In genomic region chr7:138981332-138982203, GRCh38 we compare ENCODE assay signal across 7 cellular contexts. TPM values are rescaled to one million over a fixed set of nuclear protein-coding genes. Genes with fewer than 3 reads are reported as not detected.
A peak's percentile ranks its signal among the peaks of the same experiment; 100 is the strongest.
DNase-seq lines count a peak whose midpoint lies in the region; FAIRE-seq and TF ChIP-seq lines count a peak whose summit lies in the region.

TSS of gene KIAA1549 (minus strand) at chr7:138981389. CDS start at chr7:138981269, 120 bp downstream.

- DNase-seq in GM12891 (ENCODE audit: insufficient read length, low spot score), result peak; percentile 84
- DNase-seq in HFFc6, result peak; percentile 54
- peak; percentile 90 for DNase-seq in NB4 (ENCODE audit: low read depth)
- peak; percentile 34 for DNase-seq in cerebellum (ENCODE audit: low spot score)
- peak; percentile 40 for DNase-seq in kidney glomerular epithelial cell (lab: John Stamatoyannopoulos, UW)
- DNase-seq in stimulated activated CD4-positive, alpha-beta T cell treated with anti-CD3 and anti-CD28 coated beads, Interleukin-2, amount 100 ng/mL, for 24 hours, result peak; percentile 43 to 72

- peak within 1 kb of the TSS; percentile 75 for H3K4me3 ChIP-seq in NB4 (ENCODE audit: low read depth, low read length)

- peaks cover 4% of the 10 kb centered on the region; the same call in 1 of the 2 replicates for H3K9me3 Mint-ChIP-seq in HFFc6

- TF ChIP-seq CTCF in HFFc6 (IDR thresholded peaks at IDR 0.05) (no peak), NB4 (IDR thresholded peaks at IDR 0.05; ENCODE audit: low read depth, low read length) (no peak), VCaP (conservative IDR thresholded peaks at IDR 0.05) (peak; percentile 77)

- peaks cover 2% of the 10 kb centered on the region; the same call in 1 of the 2 replicates for H3K27me3 Mint-ChIP-seq in HFFc6 (ENCODE audit: insufficient read depth)

- H3K27ac ChIP-seq in VCaP, result peak within 1 kb of the TSS; percentile 91

- peaks cover 10% of the 10 kb centered on the region for H3K36me3 Mint-ChIP-seq in HFFc6 (ENCODE audit: low read depth)

- TF ChIP-seq POLR2A in GM12891 (IDR thresholded peaks at IDR 0.05; ENCODE audit: low read depth, low read length) (no peak), NB4 (IDR thresholded peaks at IDR 0.05; ENCODE audit: extremely low read depth, insufficient read length) (peak; percentile 17)

- peak within 1 kb of the TSS; percentile 91 for H3K4me3 Mint-ChIP-seq in HFFc6

- FAIRE-seq in GM12891 (lab: Jason Lieb, UNC), result peak; percentile 26

- H3K4me1 Mint-ChIP-seq in HFFc6 (ENCODE audit: low read depth), result peaks cover 39% of the 10 kb centered on the region

- peak within 1 kb of the TSS; percentile 66 for H3K27ac Mint-ChIP-seq in HFFc6

TF ChIP-seq in GM12891, 5 proteins besides CTCF, POLR2A, EP300 and RAD21:
- no peak for TF ChIP-seq POLR2AphosphoS5 (IDR thresholded peaks at IDR 0.05; ENCODE audit: low read depth, low read length)
- TF ChIP-seq PAX5 (IDR thresholded peaks at IDR 0.05; ENCODE audit: insufficient read depth, low read length, severe bottlenecking), result no peak

RNA-seq across cellular contexts. Expression of gene KIAA1549, which starts in this region (rescaled TPM):
- 0.23 TPM for polyA plus RNA-seq in GM12891 (2012; ENCODE audit: low read depth, missing spikeins)
- 10 to 100 TPM in 2 of 6 experiments, 1 to 10 TPM in 4; 7.0 to 13.3 (median 7.9) TPM for total RNA-seq in HFFc6 (2021; fragmentation: NEBNext Ultra II Directional; extraction: Animal tissue kit (Norgen Biotek cat#: 25700))
- total RNA-seq in cerebellum, result 29.0 TPM

Comparison
In these comparisons a context has a peak if more than half of its experiments do, and no peak if none do; other contexts are left out.
1. Peak in every context shown above with its lines: DNase-seq, H3K4me3 ChIP-seq and H3K27ac ChIP-seq.
2. DNase-seq: peak in every context shown above with its lines; median percentile 90 in NB4; 84 in GM12891; 58 in stimulated activated CD4-positive, alpha-beta T cell treated with anti-CD3 and anti-CD28 coated beads, Interleukin-2, amount 100 ng/mL, for 24 hours; 54 in HFFc6; 40 in kidney glomerular epithelial cell; 34 in cerebellum.